Comparison of ENCODE assay signal across 8 cellular contexts in genomic region chr3:119293105-119293683, GRCh38. TPM values are rescaled to one million over a fixed set of nuclear protein-coding genes. Genes with fewer than 3 reads are reported as not detected.
DNase-seq lines count a peak whose midpoint lies in the region; ATAC-seq and TF ChIP-seq lines count a peak whose summit lies in the region.

No MANE protein-coding gene starts in this region.

- peak overlapping the region; percentile 92 for H3K4me3 Mint-ChIP-seq in stimulated activated memory B cell treated with anti-CD40 and anti-IgM and Interleukin-4, amounts not matched to agents 10 μg/mL and 1 μg/mL and 100 μg/mL, for 72 hours

- peak overlapping the region; percentile 85 for H3K9ac ChIP-seq in GM23248
- H3K9ac ChIP-seq in iPS-15b (ENCODE audit: low read depth, low read length) = no peak overlapping the region

- WGBS in GM23248 (ENCODE audit: low coverage in 1 of 2, low lambda C conversion rate in 2 of 2, missing lambda C conversion rate in 2 of 2), 2 experiments = 42% methylated on average over 2 of the region's 2 CpGs

- peaks cover 58% of the 10 kb centered on the region for H3K4me1 Mint-ChIP-seq in stimulated activated memory B cell treated with anti-CD40 and anti-IgM and Interleukin-4, amounts not matched to agents 10 μg/mL and 1 μg/mL and 100 μg/mL, for 72 hours

- no peaks in the 10 kb centered on the region for H4K20me1 ChIP-seq in GM23248 (ENCODE audit: insufficient read depth)

- H3K9me3 Mint-ChIP-seq in stimulated activated memory B cell treated with anti-CD40 and anti-IgM and Interleukin-4, amounts not matched to agents 10 μg/mL and 1 μg/mL and 100 μg/mL, for 72 hours = no peaks in the 10 kb centered on the region

- H3K4me2 ChIP-seq in GM23248 (ENCODE audit: unreplicated experiment) = peak overlapping the region; percentile 94

- in situ Hi-C loops in GM23248 (cut with MboI) = no loop called here

- H3K9me3 ChIP-seq in GM23248 (ENCODE audit: low read depth) (no peaks in the 10 kb centered on the region), WERI-Rb-1 (ENCODE audit: severe bottlenecking) (no peaks in the 10 kb centered on the region), iPS-15b (ENCODE audit: control insufficient read depth, insufficient read depth, low read length) (no peaks in the 10 kb centered on the region)

- peak overlapping the region; percentile 94 for H3K27ac Mint-ChIP-seq in stimulated activated memory B cell treated with anti-CD40 and anti-IgM and Interleukin-4, amounts not matched to agents 10 μg/mL and 1 μg/mL and 100 μg/mL, for 72 hours

- peak overlapping the region; percentile 85 for H2AFZ ChIP-seq in GM23248

- H3F3A ChIP-seq in GM23248 (ENCODE audit: insufficient read depth) = peaks cover 9% of the 10 kb centered on the region

- H3K27ac ChIP-seq in GM23248 = peak overlapping the region; percentile 65; the same call in 1 of the 2 replicates
- H3K27ac ChIP-seq in WERI-Rb-1 = no peak overlapping the region

- H3K36me3 Mint-ChIP-seq in stimulated activated memory B cell treated with anti-CD40 and anti-IgM and Interleukin-4, amounts not matched to agents 10 μg/mL and 1 μg/mL and 100 μg/mL, for 72 hours = peaks cover 4% of the 10 kb centered on the region

- no peak for DNase-seq in GM23248
- no peak for DNase-seq in WERI-Rb-1
- DNase-seq in NK-92 treated with Interleukin-12 subunit alpha and Interleukin-12 subunit beta, amount 100 ng/mL, for 24 hours (lab: John Stamatoyannopoulos, UW) = no peak
- no peak for DNase-seq in activated CD4-positive, alpha-beta T cell treated with anti-CD3 and anti-CD28 coated beads, Interleukin-2, amount 50 U/mL, for 1 hour

- H3K27me3 ChIP-seq in GM23248 (replicated peaks; ENCODE audit: insufficient read depth) (no peaks in the 10 kb centered on the region), WERI-Rb-1 (ENCODE audit: insufficient read depth, low read depth, severe bottlenecking) (no peaks in the 10 kb centered on the region), iPS-15b (ENCODE audit: control insufficient read depth, insufficient read depth, low read length) (peaks cover 38% of the 10 kb centered on the region)

- no peaks in the 10 kb centered on the region for H3K9me2 ChIP-seq in GM23248 (ENCODE audit: insufficient read depth)

- no peak for ATAC-seq in stimulated activated memory B cell treated with anti-CD40 and anti-IgM and Interleukin-4, amounts not matched to agents 10 μg/mL and 1 μg/mL and 100 μg/mL, for 72 hours
- ATAC-seq in GM18907 (IDR thresholded peaks at IDR 0.05; ENCODE audit: unreplicated experiment) = no peak
- no peak for ATAC-seq in HG03039 (IDR thresholded peaks at IDR 0.05; ENCODE audit: unreplicated experiment)

- H3K4me1 ChIP-seq in GM23248 (ENCODE audit: insufficient read depth) (peaks cover 21% of the 10 kb centered on the region), iPS-15b (ENCODE audit: control insufficient read depth, insufficient read depth, low read length) (peaks cover 8% of the 10 kb centered on the region)

- H3K27me3 Mint-ChIP-seq in stimulated activated memory B cell treated with anti-CD40 and anti-IgM and Interleukin-4, amounts not matched to agents 10 μg/mL and 1 μg/mL and 100 μg/mL, for 72 hours = no peaks in the 10 kb centered on the region

- TF ChIP-seq CTCF in WERI-Rb-1 (IDR thresholded peaks at IDR 0.05; ENCODE audit: low read depth, low read length) = no peak

- H3K4me3 ChIP-seq in GM23248 (peak overlapping the region; percentile 93), WERI-Rb-1 (ENCODE audit: low read depth, low read length) (peak overlapping the region; percentile 66), iPS-15b (ENCODE audit: low read depth, low read length) (peak overlapping the region; percentile 69)

- no peaks in the 10 kb centered on the region for H3K36me3 ChIP-seq in GM23248 (ENCODE audit: low read depth)
- no peaks in the 10 kb centered on the region for H3K36me3 ChIP-seq in WERI-Rb-1
- peaks cover 2% of the 10 kb centered on the region for H3K36me3 ChIP-seq in iPS-15b (ENCODE audit: control insufficient read depth, insufficient read depth, low read length)

- peaks cover 35% of the 10 kb centered on the region for H3K79me2 ChIP-seq in GM23248 (ENCODE audit: insufficient read depth)

RNA-seq across cellular contexts. Expression of gene ARHGAP31, which starts 1.0 kb away (rescaled TPM):
- total RNA-seq in GM23248 (2014; rRNA removed; shearing (Covaris generic)) = 14.0 and 15.3 TPM in 2 replicates
- 8.1 and 8.5 TPM in 2 replicates for polyA plus RNA-seq in GM23248 (2016; fragmentation: Nextera tagmentation; extraction: Ambion mirVana)

RNA-seq across cellular contexts. Expression of gene B4GALT4, which starts 52.5 kb away (rescaled TPM):
- total RNA-seq in GM23248 (2014; rRNA removed; shearing (Covaris generic)) = 55.6 and 56.0 TPM in 2 replicates
- polyA plus RNA-seq in GM23248 (2016; fragmentation: Nextera tagmentation; extraction: Ambion mirVana) = 64.0 and 67.9 TPM in 2 replicates
